In the genomic region with DNA sequence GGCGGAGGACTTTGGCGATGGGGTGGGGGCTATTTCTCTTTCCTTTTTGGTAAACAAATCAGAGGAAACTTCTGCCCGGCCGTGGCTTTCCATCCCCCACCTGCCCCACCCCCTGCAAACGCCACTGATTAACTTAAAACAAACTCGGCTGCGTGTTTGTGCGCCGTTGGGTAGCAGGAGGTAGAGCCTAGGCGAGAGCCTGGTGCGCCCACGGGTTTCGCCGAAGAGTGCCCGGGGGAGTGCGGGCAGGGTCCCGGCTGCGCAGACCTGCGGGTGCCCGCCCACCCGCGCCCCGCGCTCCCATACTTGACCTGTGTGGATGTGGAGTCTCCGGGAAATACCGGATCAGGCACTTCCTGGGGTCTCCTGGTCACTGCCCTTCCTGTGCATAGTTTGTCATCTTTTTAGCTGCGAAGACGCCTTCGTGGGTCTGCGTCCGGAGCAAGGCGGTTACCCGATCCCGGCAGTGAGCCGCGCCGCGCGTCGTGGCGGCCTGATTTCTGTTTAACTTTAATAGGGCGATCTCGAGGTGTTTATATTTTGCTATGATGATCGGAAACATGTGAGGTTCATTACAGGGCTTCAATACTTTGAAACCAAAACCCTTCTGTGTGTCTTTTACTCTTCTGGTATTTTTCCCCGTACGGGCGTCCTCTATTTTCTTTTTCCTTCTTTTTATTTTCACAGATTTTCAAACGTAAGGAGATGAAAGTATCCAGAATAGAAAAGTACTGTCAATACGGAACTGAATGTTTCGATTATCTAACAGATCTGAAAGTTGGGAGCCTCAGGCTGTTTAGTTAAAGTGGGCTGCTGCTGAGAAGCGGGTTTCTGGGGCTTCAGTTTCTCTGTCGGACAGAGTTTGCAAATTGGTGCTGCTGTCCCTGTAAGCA, we compare ENCODE assay signal across 9 cellular contexts. TPM values are rescaled to one million over a fixed set of nuclear protein-coding genes. Genes with fewer than 3 reads are reported as not detected.
A peak's percentile ranks its signal among the peaks of the same experiment; 100 is the strongest.
DNase-seq lines count a peak whose midpoint lies in the region; ATAC-seq, FAIRE-seq and TF ChIP-seq lines count a peak whose summit lies in the region.
"Had no signal": no experiment of that assay in that cellular context is flagged by ENCODE, and none has a peak within 500 bp of the region (broad histone marks: within the 10 kb centered on the region; RNA-seq: fewer than 3 reads in every experiment).

No MANE protein-coding gene starts in this region.

- POLR2A ChIA-PET in A673 (lab: Charles Lee; ENCODE audit: low non-redundant PET): no interaction called here

- H3K79me2 ChIP-seq in Karpas-422 (ENCODE audit: low read length): no peaks in the 10 kb centered on the region

- no TSS peak for BruUV-seq in A673 (replicated peaks; lab: Mats Ljungman, UMichigan)

- H3K27me3 ChIP-seq in A673 (replicated peaks; ENCODE audit: insufficient read depth, low read depth, low read length, poor library complexity) (peaks cover 96% of the 10 kb centered on the region), MG63 (peaks cover 66% of the 10 kb centered on the region), duodenal mucosa (ENCODE audit: control insufficient read depth in 1 of 2, insufficient read depth in 2 of 2, low read length in 2 of 2) (peaks cover 17 to 51% of the 10 kb centered on the region in 2 donors), Karpas-422 (ENCODE audit: low read length) (no peaks in the 10 kb centered on the region)

- TF ChIP-seq CTCF in A673 (conservative IDR thresholded peaks at IDR 0.05; ENCODE audit: low read depth, low read length): no peak

- H3K36me3 ChIP-seq in A673 (ENCODE audit: insufficient read depth, low read length, poor library complexity, severe bottlenecking) (no peaks in the 10 kb centered on the region), MG63 (no peaks in the 10 kb centered on the region), duodenal mucosa (ENCODE audit: control insufficient read depth in 1 of 2, insufficient read depth in 2 of 2, low read length in 2 of 2) (peaks cover 0 to 4% of the 10 kb centered on the region in 2 donors), Karpas-422 (ENCODE audit: insufficient read depth, low read length) (no peaks in the 10 kb centered on the region)

- no peaks in the 10 kb centered on the region for H3K36me3 Mint-ChIP-seq in naive B cell

- FAIRE-seq in GM12892 (lab: Jason Lieb, UNC): no peak
- FAIRE-seq: K562 had no signal

- peak overlapping the region; percentile 32 for H3K4me3 ChIP-seq in A673 (ENCODE audit: low read depth, low read length, poor library complexity, severe bottlenecking)
- H3K4me3 ChIP-seq in MG63: peak overlapping the region; percentile 27
- H3K4me3 ChIP-seq in duodenal mucosa (ENCODE audit: low read depth in 1 of 2, low read length in 2 of 2): peak overlapping the region; percentile 69 to 72
- no peak overlapping the region for H3K4me3 ChIP-seq in Karpas-422 (ENCODE audit: low read length)
- H3K4me3 ChIP-seq: K562 had no signal

- no peak for TF ChIP-seq POLR2A in GM12892 (IDR thresholded peaks at IDR 0.05; ENCODE audit: low read depth, low read length)

- peaks cover 12 to 74% (median 61%) of the 10 kb centered on the region in 3 donors for H3K27me3 Mint-ChIP-seq in naive B cell

- intact Hi-C loops in A673 (cut with micrococcal nuclease; ENCODE audit: unreplicated experiment): no loop called here

- peak overlapping the region; percentile 75 to 85 for H3K9ac ChIP-seq in duodenal mucosa (ENCODE audit: low read depth in 1 of 2, low read length in 2 of 2)
- H3K9ac ChIP-seq in Karpas-422 (ENCODE audit: low read length): no peak overlapping the region

- peaks cover 0 to 4% (median 0%) of the 10 kb centered on the region in 7 donors for H3K9me3 Mint-ChIP-seq in naive B cell

- H3K27ac ChIP-seq in A673 (ENCODE audit: low read depth, low read length, poor library complexity, severe bottlenecking) (no peak overlapping the region), duodenal mucosa (ENCODE audit: low read depth, low read length) (no peak overlapping the region), Karpas-422 (ENCODE audit: low read length) (no peak overlapping the region)

- H3K4me2 ChIP-seq in Karpas-422 (ENCODE audit: low read depth, low read length, poor library complexity, severe bottlenecking): no peak overlapping the region

- peaks cover 9% of the 10 kb centered on the region for H3K4me1 ChIP-seq in A673 (ENCODE audit: insufficient read depth, low read length, poor library complexity, severe bottlenecking)
- peaks cover 0 to 9% of the 10 kb centered on the region in 2 donors for H3K4me1 ChIP-seq in duodenal mucosa (ENCODE audit: control insufficient read depth in 1 of 2, insufficient read depth in 2 of 2, low read length in 2 of 2)
- no peaks in the 10 kb centered on the region for H3K4me1 ChIP-seq in Karpas-422 (ENCODE audit: low read length)

- H3K4me1 Mint-ChIP-seq in naive B cell: peaks cover 26 to 54% (median 42%) of the 10 kb centered on the region in 3 donors

- ATAC-seq in naive B cell (ENCODE audit: low read depth in 2 of 2) (peak in 1 of 2 donors; percentile 10), GM21737 (IDR thresholded peaks at IDR 0.05; ENCODE audit: unreplicated experiment) (no peak)
- ATAC-seq: K562 had no signal

- CTCF ChIA-PET in A673 (lab: Charles Lee): interaction anchor here (0.7 kb wide), 1 partner anchor 12 kb away, joined by 7 read pairs; no protein-coding TSS in a partner anchor

- peak overlapping the region in 4 of 6 donors; percentile 9 to 88 (median 53) for H3K27ac Mint-ChIP-seq in naive B cell

- no peaks in the 10 kb centered on the region for H4K20me1 ChIP-seq in Karpas-422 (ENCODE audit: insufficient read depth, low read depth, low read length)

- H3K9me3 ChIP-seq in A673 (ENCODE audit: low read depth, low read length, poor library complexity, severe bottlenecking): no peaks in the 10 kb centered on the region
- no peaks in the 10 kb centered on the region for H3K9me3 ChIP-seq in MG63
- no peaks in the 10 kb centered on the region for H3K9me3 ChIP-seq in duodenal mucosa (ENCODE audit: control insufficient read depth in 1 of 2, low read length in 2 of 2)
- no peaks in the 10 kb centered on the region for H3K9me3 ChIP-seq in Karpas-422 (ENCODE audit: low read length)

- no peaks in the 10 kb centered on the region for H3K9me2 ChIP-seq in Karpas-422 (replicated peaks; ENCODE audit: insufficient read depth, low read length)

- H2AFZ ChIP-seq in Karpas-422 (ENCODE audit: low read length): no peak overlapping the region

- DNase-seq in A673 (ENCODE audit: low spot score) (no peak), MG63 (no peak), naive B cell (no peak), GM12892 (ENCODE audit: insufficient read length) (no peak), nucleus accumbens (lab: John Stamatoyannopoulos, UW) (no peak), Karpas-422 (no peak)

- H3K4me3 Mint-ChIP-seq in naive B cell: peak overlapping the region; percentile 70 to 97 (median 92)

RNA-seq across cellular contexts. Expression of a gene that starts 15.2 kb away (rescaled TPM):
- not detected in 2 replicates for total RNA-seq in A673 (2021)
- not detected in 2 replicates for total RNA-seq in MG63 (2014; rRNA removed; shearing (Covaris generic); ENCODE audit: low replicate concordance)
- not detected for polyA plus RNA-seq in naive B cell (ENCODE audit: low read depth in 6 of 6)
- polyA plus RNA-seq in GM12892 (2012; ENCODE audit: missing spikeins): 0.38 TPM
- not detected in 2 replicates for total RNA-seq in Karpas-422 (2014; rRNA removed; shearing (Covaris generic); ENCODE audit: low replicate concordance)
